In the genomic region with DNA sequence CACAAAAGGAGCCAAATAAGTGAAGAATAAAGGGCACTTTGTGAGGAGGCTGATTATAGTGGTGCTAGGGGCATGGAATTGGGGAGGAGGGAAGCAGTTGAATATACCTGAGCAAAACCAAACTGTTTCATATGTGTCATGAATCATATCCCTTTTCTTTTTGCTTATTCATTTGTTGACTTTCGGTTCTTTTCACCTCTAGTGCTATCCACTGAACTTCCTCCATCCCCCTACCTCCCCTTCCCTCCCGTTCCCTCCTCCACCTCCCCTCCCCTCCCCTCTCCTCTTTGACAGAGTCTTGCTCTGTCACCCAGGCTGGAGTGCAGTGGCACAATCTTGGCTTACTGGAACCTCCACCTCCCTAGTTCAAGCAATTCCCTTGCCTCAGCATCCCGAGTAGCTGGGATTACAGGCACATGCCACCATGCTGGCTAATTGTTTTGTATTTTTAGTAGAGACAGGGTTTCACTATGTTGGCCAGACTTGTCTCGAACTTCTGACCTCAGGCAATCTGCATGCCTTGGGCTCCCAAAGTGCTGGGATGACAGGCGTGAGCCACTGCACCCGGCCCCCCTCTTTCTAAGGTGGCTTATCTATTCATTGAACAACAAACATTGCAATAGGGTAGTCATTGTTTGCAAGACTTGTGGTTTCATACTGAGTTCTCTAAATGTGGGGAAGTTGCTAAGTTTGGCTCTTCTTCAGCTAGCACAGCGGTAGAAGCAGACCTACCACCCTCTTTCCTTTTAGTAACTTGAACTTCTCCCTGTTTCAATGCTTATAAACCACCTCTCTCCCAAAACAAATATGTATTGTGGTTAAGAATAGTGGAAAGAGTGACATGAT, we compare ENCODE assay signal across 10 cellular contexts.
DNase-seq lines count a peak whose midpoint lies in the region; ATAC-seq and TF ChIP-seq lines count a peak whose summit lies in the region.
"Had no signal": no experiment of that assay in that cellular context is flagged by ENCODE, and none has a peak within 500 bp of the region (broad histone marks: within the 10 kb centered on the region; RNA-seq: fewer than 3 reads in every experiment).

No MANE protein-coding gene starts in this region.

- no peaks in the 10 kb centered on the region for H3K36me3 ChIP-seq in KMS-11 (ENCODE audit: insufficient read depth)
- no peaks in the 10 kb centered on the region for H3K36me3 ChIP-seq in upper lobe of right lung
- no peaks in the 10 kb centered on the region for H3K36me3 ChIP-seq in A673 (ENCODE audit: insufficient read depth, low read length, poor library complexity, severe bottlenecking)

- H3K4me3 ChIP-seq in KMS-11 (IDR thresholded peaks at IDR 0.05; ENCODE audit: insufficient read depth, low read depth, low read length): no peak overlapping the region
- H3K4me3 ChIP-seq in choroid plexus epithelial cell (ENCODE audit: low read depth, low read length): no peak overlapping the region
- no peak overlapping the region for H3K4me3 ChIP-seq in upper lobe of right lung
- H3K4me3 ChIP-seq in A673 (ENCODE audit: low read depth, low read length, poor library complexity, severe bottlenecking): no peak overlapping the region
- H3K4me3 ChIP-seq: SK-N-MC had no signal

- intact Hi-C loops in upper lobe of right lung (cut with DNase I) (no loop called here), A673 (cut with micrococcal nuclease; ENCODE audit: unreplicated experiment) (no loop called here)

- H4K20me1 ChIP-seq in KMS-11 (ENCODE audit: insufficient read depth): no peaks in the 10 kb centered on the region

- ATAC-seq in GM18520 (IDR thresholded peaks at IDR 0.05; ENCODE audit: unreplicated experiment) (peak; percentile 84), GM21786 (IDR thresholded peaks at IDR 0.05; ENCODE audit: unreplicated experiment) (peak; percentile 90), upper lobe of right lung (peak; percentile 92)
- no peak for ATAC-seq in naive thymus-derived CD8-positive, alpha-beta T cell

- TF ChIP-seq CTCF in KMS-11 (conservative IDR thresholded peaks at IDR 0.05; ENCODE audit: low read depth, low read length): no peak
- no peak for TF ChIP-seq CTCF in choroid plexus epithelial cell (conservative IDR thresholded peaks at IDR 0.05; ENCODE audit: low read depth, low read length)
- no peak for TF ChIP-seq CTCF in upper lobe of right lung (IDR thresholded peaks at IDR 0.05)
- TF ChIP-seq CTCF in A673 (conservative IDR thresholded peaks at IDR 0.05; ENCODE audit: low read depth, low read length): no peak

- H3K4me1 ChIP-seq in KMS-11 (ENCODE audit: low read depth, poor library complexity, severe bottlenecking): peaks cover 44% of the 10 kb centered on the region
- peaks cover 6% of the 10 kb centered on the region for H3K4me1 ChIP-seq in upper lobe of right lung
- H3K4me1 ChIP-seq in A673 (ENCODE audit: insufficient read depth, low read length, poor library complexity, severe bottlenecking): no peaks in the 10 kb centered on the region

- H3K4me2 ChIP-seq in KMS-11: peak overlapping the region; percentile 65

- H3K9me3 Mint-ChIP-seq in naive thymus-derived CD8-positive, alpha-beta T cell: peaks cover 0 to 2% (median 0%) of the 10 kb centered on the region in 9 donors
- H3K9me3 Mint-ChIP-seq: stimulated activated naive CD8-positive, alpha-beta T cell treated with anti-CD3 and anti-CD28 coated beads, Interleukin-15, Interleukin-2, amounts not matched to agents 100 ng/mL and 50 ng/mL, for 24 hours had no signal

- H3K27me3 ChIP-seq in KMS-11 (ENCODE audit: insufficient read depth, low read depth) (no peaks in the 10 kb centered on the region), upper lobe of right lung (no peaks in the 10 kb centered on the region), A673 (replicated peaks; ENCODE audit: insufficient read depth, low read depth, low read length, poor library complexity) (no peaks in the 10 kb centered on the region)

- H3K27ac ChIP-seq in KMS-11: peak overlapping the region; percentile 64
- no peak overlapping the region for H3K27ac ChIP-seq in upper lobe of right lung
- no peak overlapping the region for H3K27ac ChIP-seq in A673 (ENCODE audit: low read depth, low read length, poor library complexity, severe bottlenecking)
- H3K27ac ChIP-seq: SK-N-MC had no signal

- peaks cover 0 to 20% (median 2%) of the 10 kb centered on the region in 4 donors for H3K4me1 Mint-ChIP-seq in naive thymus-derived CD8-positive, alpha-beta T cell

- peak overlapping the region; percentile 48 for H2AFZ ChIP-seq in KMS-11 (ENCODE audit: low read depth)

- DNase-seq in choroid plexus epithelial cell (ENCODE audit: low read depth) (peak; percentile 83), upper lobe of right lung (peak; percentile 65), A673 (ENCODE audit: low spot score) (no peak)
- DNase-seq in naive thymus-derived CD8-positive, alpha-beta T cell: no peak
- DNase-seq in effector CD4-positive, alpha-beta T cell: no peak

- BruUV-seq in A673 (replicated peaks; lab: Mats Ljungman, UMichigan): no TSS peak

- H3K27me3 Mint-ChIP-seq in naive thymus-derived CD8-positive, alpha-beta T cell: peaks cover 4 to 28% (median 7%) of the 10 kb centered on the region in 5 donors

- H3K9me3 ChIP-seq in upper lobe of right lung (no peaks in the 10 kb centered on the region), A673 (ENCODE audit: low read depth, low read length, poor library complexity, severe bottlenecking) (no peaks in the 10 kb centered on the region)

- no peak overlapping the region for H3K4me3 Mint-ChIP-seq in naive thymus-derived CD8-positive, alpha-beta T cell
- H3K4me3 Mint-ChIP-seq: stimulated activated naive CD8-positive, alpha-beta T cell treated with anti-CD3 and anti-CD28 coated beads, Interleukin-15, Interleukin-2, amounts not matched to agents 100 ng/mL and 50 ng/mL, for 24 hours had no signal

- POLR2A ChIA-PET in A673 (lab: Charles Lee; ENCODE audit: low non-redundant PET): no interaction called here
- POLR2A ChIA-PET in naive thymus-derived CD8-positive, alpha-beta T cell (lab: Charles Lee): no interaction called here

- peak overlapping the region; percentile 10; the same call in 1 of the 2 replicates for H3K9ac ChIP-seq in KMS-11

- CTCF ChIA-PET in A673 (lab: Charles Lee): no interaction called here

- no peak overlapping the region for H3K27ac Mint-ChIP-seq in naive thymus-derived CD8-positive, alpha-beta T cell
- H3K27ac Mint-ChIP-seq: stimulated activated naive CD8-positive, alpha-beta T cell treated with anti-CD3 and anti-CD28 coated beads, Interleukin-15, Interleukin-2, amounts not matched to agents 100 ng/mL and 50 ng/mL, for 24 hours had no signal

- H3K79me2 ChIP-seq in KMS-11 (ENCODE audit: insufficient read depth, low read depth): no peaks in the 10 kb centered on the region

- no peaks in the 10 kb centered on the region for H3K36me3 Mint-ChIP-seq in naive thymus-derived CD8-positive, alpha-beta T cell

Comparison
In these comparisons a context has a peak if more than half of its experiments do, and no peak if none do; other contexts are left out.
1. ATAC-seq: peak in GM18520 (single experiment), GM21786 (single experiment) and upper lobe of right lung (single experiment); none in naive thymus-derived CD8-positive, alpha-beta T cell (0 of 2).
2. DNase-seq: peak in choroid plexus epithelial cell (single experiment) and upper lobe of right lung (single experiment); none in A673 (single experiment), naive thymus-derived CD8-positive, alpha-beta T cell (0 of 10) and effector CD4-positive, alpha-beta T cell (single experiment).